In the genomic region with DNA sequence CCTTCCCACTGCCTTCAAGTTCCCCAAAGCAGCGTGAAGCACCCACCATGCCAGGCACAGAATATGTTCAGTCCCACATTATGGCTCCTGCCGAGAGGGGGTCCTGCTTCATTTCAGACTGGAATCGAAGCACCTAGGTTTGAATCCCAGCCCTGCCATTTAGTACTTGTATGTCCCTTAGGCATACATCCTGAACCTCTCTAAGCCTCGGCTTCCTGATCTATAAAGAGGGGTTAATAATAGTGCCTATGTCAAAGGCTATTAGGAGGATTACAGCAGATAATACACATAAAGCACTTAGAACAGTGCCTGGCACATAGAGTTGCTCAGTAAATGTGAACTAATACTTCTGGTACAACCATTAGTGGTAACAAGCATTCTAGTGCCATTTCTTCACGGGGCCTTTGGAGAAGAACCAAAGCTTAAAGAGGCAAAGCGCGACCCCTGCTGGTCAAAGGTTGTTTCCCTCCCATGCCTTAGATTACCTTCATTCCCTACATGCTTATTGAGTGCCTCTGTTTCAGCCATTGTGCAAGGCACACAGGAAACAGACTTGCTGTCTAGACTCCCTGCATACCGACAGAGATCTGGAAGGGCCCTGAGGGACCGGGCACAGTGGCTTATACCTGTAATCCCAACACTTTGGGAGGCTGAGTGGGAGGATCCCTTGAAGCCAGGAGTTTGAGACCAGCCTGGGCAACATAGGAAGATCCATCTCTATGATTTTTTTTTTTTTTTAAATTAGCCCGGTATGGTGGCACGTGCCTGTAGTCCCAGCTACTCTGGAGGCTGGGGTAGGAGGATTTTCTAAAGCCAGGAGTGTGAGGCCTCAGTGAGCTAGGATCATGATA, we compare ENCODE assay signal across 8 cellular contexts.
DNase-seq lines count a peak whose midpoint lies in the region; ATAC-seq, FAIRE-seq and TF ChIP-seq lines count a peak whose summit lies in the region.

No MANE protein-coding gene starts in this region.

- H3K79me2 ChIP-seq in SU-DHL-6 (ENCODE audit: insufficient read depth, low read length): no peaks in the 10 kb centered on the region

- H3K27ac ChIP-seq in SU-DHL-6 (ENCODE audit: low read depth, low read length) (no peak overlapping the region), heart left ventricle (peak overlapping the region in 11 of 12 donors; percentile 57 to 92 (median 84)), psoas muscle (peak overlapping the region; percentile 80), vagina (peak overlapping the region; percentile 30)

- H3K36me3 ChIP-seq in HAP-1 (replicated peaks) (peaks cover 18% of the 10 kb centered on the region), SU-DHL-6 (ENCODE audit: low read length) (no peaks in the 10 kb centered on the region), heart left ventricle (peaks cover 0 to 72% (median 40%) of the 10 kb centered on the region in 9 donors), psoas muscle (ENCODE audit: insufficient read depth in 1 of 2, low read depth in 1 of 2) (peaks cover 2 to 43% of the 10 kb centered on the region in 2 donors), vagina (no peaks in the 10 kb centered on the region)

- H3K4me1 Mint-ChIP-seq in activated naive CD8-positive, alpha-beta T cell treated with anti-CD3 and anti-CD28 coated beads, Interleukin-2, amount 10 ng/mL, durations not matched to agents 7 days and 5 days: peaks cover 7% of the 10 kb centered on the region

- H3K9me3 ChIP-seq in HAP-1 (no peaks in the 10 kb centered on the region), SU-DHL-6 (ENCODE audit: insufficient read depth, low read length) (no peaks in the 10 kb centered on the region), heart left ventricle (no peaks in the 10 kb centered on the region), psoas muscle (no peaks in the 10 kb centered on the region), vagina (no peaks in the 10 kb centered on the region)

- peak; percentile 81 for ATAC-seq in activated naive CD8-positive, alpha-beta T cell treated with anti-CD3 and anti-CD28 coated beads, Interleukin-2, amount 10 ng/mL, durations not matched to agents 7 days and 5 days (ENCODE audit: low read depth)
- peak; percentile 43 to 75 (median 62) for ATAC-seq in heart left ventricle
- ATAC-seq in psoas muscle: peak; percentile 84 to 90 (median 88)

- in situ Hi-C loops in HAP-1 (cut with MboI; ENCODE audit: low sequenced_read_pairs): loop anchor here (5.0 kb wide), 1 partner anchor 191 kb away; no protein-coding TSS in a partner anchor

- DNase-seq in HAP-1 (ENCODE audit: low spot score in 2 of 2) (peak; percentile 80 to 91), NCI-H1092 treated with DMSO at 0.1 percent for 48 hours (lab: John Stamatoyannopoulos, UW) (peak; percentile 65), heart left ventricle (peak; percentile 83 to 90 (median 86)), psoas muscle (peak; percentile 88 to 93), vagina (ENCODE audit: extremely low spot score in 2 of 2) (no peak)
- peak; percentile 80 for DNase-seq in activated naive CD8-positive, alpha-beta T cell treated with anti-CD3 and anti-CD28 coated beads, Interleukin-2, amount 10 ng/mL, durations not matched to agents 7 days and 5 days

- H3K27ac Mint-ChIP-seq in activated naive CD8-positive, alpha-beta T cell treated with anti-CD3 and anti-CD28 coated beads, Interleukin-2, amount 10 ng/mL, durations not matched to agents 7 days and 5 days: peak overlapping the region; percentile 6

- no peak overlapping the region for H2AFZ ChIP-seq in SU-DHL-6 (ENCODE audit: low read depth, low read length, severe bottlenecking)

- FAIRE-seq in G401.6 (lab: Jason Lieb, UNC): peak; percentile 94

- TF ChIP-seq CTCF in SU-DHL-6 (IDR thresholded peaks at IDR 0.05; ENCODE audit: insufficient read depth, low read length, poor library complexity, severe bottlenecking) (peak; percentile 81), heart left ventricle (IDR thresholded peaks at IDR 0.05) (peak; percentile 83 to 95 (median 90)), psoas muscle (IDR thresholded peaks at IDR 0.05) (peak; percentile 93), vagina (IDR thresholded peaks at IDR 0.05) (peak; percentile 76 to 88 (median 80))

- TF ChIP-seq POLR2A in heart left ventricle (IDR thresholded peaks at IDR 0.05): no peak
- no peak for TF ChIP-seq POLR2A in vagina (IDR thresholded peaks at IDR 0.05)

- H3K27me3 Mint-ChIP-seq in activated naive CD8-positive, alpha-beta T cell treated with anti-CD3 and anti-CD28 coated beads, Interleukin-2, amount 10 ng/mL, durations not matched to agents 7 days and 5 days: no peaks in the 10 kb centered on the region

- no peaks in the 10 kb centered on the region for H3K9me3 Mint-ChIP-seq in activated naive CD8-positive, alpha-beta T cell treated with anti-CD3 and anti-CD28 coated beads, Interleukin-2, amount 10 ng/mL, durations not matched to agents 7 days and 5 days

- no peak overlapping the region for H3K9ac ChIP-seq in SU-DHL-6 (ENCODE audit: low read length)

- POLR2A ChIA-PET in activated naive CD8-positive, alpha-beta T cell treated with anti-CD3 and anti-CD28 coated beads, Interleukin-2, amount 10 ng/mL, durations not matched to agents 7 days and 5 days (lab: Charles Lee): interaction anchor here (1.1 to 1.5 kb wide), 2 partner anchors 162 to 172 kb away, joined by 3 read pairs; no protein-coding TSS in a partner anchor

- H3K36me3 Mint-ChIP-seq in activated naive CD8-positive, alpha-beta T cell treated with anti-CD3 and anti-CD28 coated beads, Interleukin-2, amount 10 ng/mL, durations not matched to agents 7 days and 5 days: peaks cover 2% of the 10 kb centered on the region

- no peaks in the 10 kb centered on the region for H3K9me2 ChIP-seq in SU-DHL-6 (replicated peaks; ENCODE audit: insufficient read depth, low read length)

- no peak overlapping the region for H3K4me2 ChIP-seq in SU-DHL-6 (ENCODE audit: low read depth, low read length, poor library complexity, severe bottlenecking)

- no peak overlapping the region for H3K4me3 Mint-ChIP-seq in activated naive CD8-positive, alpha-beta T cell treated with anti-CD3 and anti-CD28 coated beads, Interleukin-2, amount 10 ng/mL, durations not matched to agents 7 days and 5 days

- 29 to 34% (median 32%) methylated on average over 11 of the region's 11 CpGs for WGBS in heart left ventricle, 4 donors
- WGBS in psoas muscle, 3 donors: 25 to 42% (median 30%) methylated on average over 11 of the region's 11 CpGs

- no peaks in the 10 kb centered on the region for H3K4me1 ChIP-seq in HAP-1
- peaks cover 21 to 65% (median 50%) of the 10 kb centered on the region in 12 donors for H3K4me1 ChIP-seq in heart left ventricle
- peaks cover 59% of the 10 kb centered on the region for H3K4me1 ChIP-seq in psoas muscle
- H3K4me1 ChIP-seq in vagina: peaks cover 20% of the 10 kb centered on the region

- H3F3A ChIP-seq in SU-DHL-6 (ENCODE audit: insufficient read depth): no peaks in the 10 kb centered on the region

- intact Hi-C loops in heart left ventricle (cut with DNase I) (loop anchor here (1.0 to 10.0 kb wide), 21 partner anchors 51 to 192 kb away; partner anchors contain the start of gene PPARGC1B (in 6 of the 10)), psoas muscle (cut with DNase I) (loop anchor here (1.0 to 10.0 kb wide), 5 partner anchors 51 to 191 kb away; no protein-coding TSS in a partner anchor), vagina (cut with DNase I) (no loop called here)

- H3K4me3 ChIP-seq in HAP-1: no peak overlapping the region
- H3K4me3 ChIP-seq in SU-DHL-6 (ENCODE audit: insufficient read depth, low read length, poor library complexity, severe bottlenecking): no peak overlapping the region
- H3K4me3 ChIP-seq in heart left ventricle: no peak overlapping the region
- H3K4me3 ChIP-seq in psoas muscle: no peak overlapping the region
- H3K4me3 ChIP-seq in vagina: no peak overlapping the region

- H4K20me1 ChIP-seq in SU-DHL-6 (ENCODE audit: low read depth, low read length): no peaks in the 10 kb centered on the region

- H3K27me3 ChIP-seq in HAP-1 (ENCODE audit: low read depth): no peaks in the 10 kb centered on the region
- no peaks in the 10 kb centered on the region for H3K27me3 ChIP-seq in SU-DHL-6 (ENCODE audit: low read length)
- H3K27me3 ChIP-seq in heart left ventricle: no peaks in the 10 kb centered on the region
- no peaks in the 10 kb centered on the region for H3K27me3 ChIP-seq in psoas muscle (ENCODE audit: insufficient read depth in 3 of 3, low read length in 2 of 3)
- H3K27me3 ChIP-seq in vagina: no peaks in the 10 kb centered on the region

Comparison
In these comparisons a context has a peak if more than half of its experiments do, and no peak if none do; other contexts are left out.
1. DNase-seq: peak in HAP-1 (2 of 2), NCI-H1092 treated with DMSO at 0.1 percent for 48 hours (single experiment), activated naive CD8-positive, alpha-beta T cell treated with anti-CD3 and anti-CD28 coated beads, Interleukin-2, amount 10 ng/mL, durations not matched to agents 7 days and 5 days (single experiment), heart left ventricle (5 of 5) and psoas muscle (2 of 2); none in vagina (0 of 2).
2. Peak in every context shown above with its lines, with median percentiles within 50 percentile points of each other: CTCF ChIP-seq and ATAC-seq.